Comparison of ENCODE assay signal across 8 cellular contexts in the genomic region with DNA sequence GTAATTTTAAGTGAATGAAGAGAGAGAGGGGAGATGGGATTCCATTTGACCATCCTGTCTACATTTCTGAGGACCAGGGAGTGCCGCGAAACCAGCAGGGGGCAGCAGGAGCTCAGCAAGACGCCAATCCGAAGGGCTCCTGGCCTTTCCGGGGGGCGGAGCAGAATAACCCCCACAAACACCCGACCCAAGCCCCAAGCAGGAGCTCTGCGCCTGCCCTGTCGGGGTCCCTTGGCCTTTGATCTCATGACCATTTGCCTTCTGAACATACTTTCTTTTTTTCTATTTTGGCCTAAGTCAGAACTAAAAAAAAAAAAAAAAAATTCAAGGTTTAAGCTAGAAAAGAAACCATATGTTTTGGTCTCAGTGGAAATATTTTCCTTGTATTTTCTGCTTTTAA. TPM values are rescaled to one million over a fixed set of nuclear protein-coding genes. Genes with fewer than 3 reads are reported as not detected.
DNase-seq lines count a peak whose midpoint lies in the region; TF ChIP-seq lines count a peak whose summit lies in the region.

No MANE protein-coding gene starts in this region.

- peak; percentile 72 to 81 (median 77) for TF ChIP-seq CTCF in tibial nerve (IDR thresholded peaks at IDR 0.05)

- no peaks in the 10 kb centered on the region for H3K36me3 ChIP-seq in trophoblast cell (ENCODE audit: control insufficient read depth in 1 of 2, insufficient read depth in 2 of 2, low read length in 2 of 2)
- H3K36me3 ChIP-seq in tibial nerve, result no peaks in the 10 kb centered on the region

- no CpG with 5 or more reads among the region's 9 CpGs for WGBS in trophoblast cell (ENCODE audit: extremely low coverage, insufficient coverage, insufficient read length)
- 1% methylated on average over 9 of the region's 9 CpGs for WGBS in tibial nerve, 2 donors

- no peak overlapping the region for H2AFZ ChIP-seq in trophoblast cell (ENCODE audit: insufficient read depth, low read length, poor library complexity)

- H3K4me1 ChIP-seq in trophoblast cell (ENCODE audit: control insufficient read depth in 1 of 2, insufficient read depth in 2 of 2, low read length in 2 of 2) (no peaks in the 10 kb centered on the region), tibial nerve (peaks cover 0 to 21% (median 6%) of the 10 kb centered on the region in 4 donors)

- no peak overlapping the region for H3K4me2 ChIP-seq in trophoblast cell (ENCODE audit: low read length)

- H2BK5ac ChIP-seq in trophoblast cell (ENCODE audit: low read depth, low read length, poor library complexity), result no peak overlapping the region

- H3K23ac ChIP-seq in trophoblast cell (ENCODE audit: low read length), result no peak overlapping the region

- no peak overlapping the region for H4K12ac ChIP-seq in trophoblast cell (ENCODE audit: low read depth, low read length)

- H3K9me3 ChIP-seq in trophoblast cell (ENCODE audit: insufficient read depth, low read depth, low read length) (no peaks in the 10 kb centered on the region), tibial nerve (no peaks in the 10 kb centered on the region)

- no peak overlapping the region for H3K9ac ChIP-seq in trophoblast cell (ENCODE audit: low read length)

- H3K27me3 ChIP-seq in trophoblast cell (ENCODE audit: insufficient read depth, low read length) (no peaks in the 10 kb centered on the region), tibial nerve (no peaks in the 10 kb centered on the region)

- no peak overlapping the region for H2BK120ac ChIP-seq in trophoblast cell (ENCODE audit: insufficient read depth, low read length, poor library complexity)

- H3K18ac ChIP-seq in trophoblast cell (ENCODE audit: low read length), result no peak overlapping the region

- H4K8ac ChIP-seq in trophoblast cell (ENCODE audit: low read depth, low read length), result no peak overlapping the region

- no peak overlapping the region for H3K27ac ChIP-seq in trophoblast cell (ENCODE audit: low read depth, low read length)
- H3K27ac ChIP-seq in tibial nerve, result peak overlapping the region in 1 of 4 donors; percentile 11

- TF ChIP-seq EP300 in tibial nerve (IDR thresholded peaks at IDR 0.05), result no peak

- DNase-seq in D341Med (ENCODE audit: low spot score) (peak; percentile 84), SK-MEL-5 (ENCODE audit: low read depth, low spot score) (peak; percentile 64), activated gamma-delta T cell treated with Interleukin-2 at 50 U/mL for 16 hours (peak; percentile 83), foreskin melanocyte (peak; percentile 42), trophoblast cell (peak; percentile 41 to 64), tibial nerve (ENCODE audit: low spot score in 2 of 2) (peak; percentile 49 to 75), NCI-H187 treated with DMSO at 0.1 percent for 48 hours (lab: John Stamatoyannopoulos, UW) (no peak)
- DNase-seq in Jurkat, Clone E6-1 (ENCODE audit: low read depth, low spot score), result peak; percentile 68

- H4K91ac ChIP-seq in trophoblast cell (ENCODE audit: low read depth, low read length), result no peak overlapping the region

- no peak overlapping the region for H2BK12ac ChIP-seq in trophoblast cell (ENCODE audit: low read length)

- H2AK5ac ChIP-seq in trophoblast cell (ENCODE audit: low read length), result no peak overlapping the region

- no peaks in the 10 kb centered on the region for H3K79me2 ChIP-seq in trophoblast cell (ENCODE audit: control insufficient read depth, insufficient read depth, low read length, poor library complexity)

- in situ Hi-C loops in SK-MEL-5 (cut with HindIII; ENCODE audit: low pct_unique_long_range_greater_than_20kb, low sequenced_read_pairs), result no loop called here

- TF ChIP-seq POLR2A in tibial nerve (IDR thresholded peaks at IDR 0.05), result no peak

- no peak overlapping the region; the same call in 1 of the 2 replicates for H3K4me3 ChIP-seq in Jurkat, Clone E6-1 (ENCODE audit: low read length)
- no peak overlapping the region for H3K4me3 ChIP-seq in trophoblast cell (ENCODE audit: low read depth, low read length)
- H3K4me3 ChIP-seq in tibial nerve, result no peak overlapping the region

- no peak overlapping the region for H3K4ac ChIP-seq in trophoblast cell (ENCODE audit: low read depth, low read length)

- H3K79me1 ChIP-seq in trophoblast cell (ENCODE audit: low read length), result no peaks in the 10 kb centered on the region

- no peak overlapping the region for H3K14ac ChIP-seq in trophoblast cell (ENCODE audit: low read length)

RNA-seq across cellular contexts. Expression of gene SCN2B, which starts 21.9 kb away (rescaled TPM):
- not detected for polyA plus RNA-seq in Jurkat, Clone E6-1 (2012; ENCODE audit: insufficient read depth, insufficient read length)
- total RNA-seq in SK-MEL-5 (2014; rRNA removed; shearing (Covaris generic)), result not detected in 2 replicates
- polyA plus RNA-seq in SK-MEL-5 (2015; cell fraction: cytosol; rRNA removed), result not detected in 2 replicates
- polyA plus RNA-seq in SK-MEL-5 (2015; cell fraction: nucleus; rRNA removed), result not detected in 2 replicates
- polyA plus RNA-seq in trophoblast cell (2013), result not detected in 2 replicates
- total RNA-seq in tibial nerve, result 1 to 10 TPM in 1 of 4 donors, under 1 TPM in 2, not detected in 1; 0.78 to 1.3 (median 0.87) TPM

RNA-seq across cellular contexts. Expression of gene JAML, which starts 26.4 kb away (rescaled TPM):
- 8.0 TPM for polyA plus RNA-seq in Jurkat, Clone E6-1 (2012; ENCODE audit: insufficient read depth, insufficient read length)
- total RNA-seq in SK-MEL-5 (2014; rRNA removed; shearing (Covaris generic)), result not detected in 2 replicates
- polyA plus RNA-seq in SK-MEL-5 (2015; cell fraction: cytosol; rRNA removed), result not detected in 2 replicates
- not detected in 2 replicates for polyA plus RNA-seq in SK-MEL-5 (2015; cell fraction: nucleus; rRNA removed)
- 0.11 and 0.19 TPM in 2 replicates for polyA plus RNA-seq in trophoblast cell (2013)
- 1 to 10 TPM in 3 of 4 donors, under 1 TPM in 1; 0.60 to 4.5 (median 3.9) TPM for total RNA-seq in tibial nerve

RNA-seq across cellular contexts. Expression of gene SCN4B, which starts 45.7 kb away (rescaled TPM):
- polyA plus RNA-seq in Jurkat, Clone E6-1 (2012; ENCODE audit: insufficient read depth, insufficient read length), result not detected
- total RNA-seq in SK-MEL-5 (2014; rRNA removed; shearing (Covaris generic)), result not detected in 2 replicates
- 0.04 and 0.06 TPM in 2 replicates for polyA plus RNA-seq in SK-MEL-5 (2015; cell fraction: cytosol; rRNA removed)
- not detected in 2 replicates for polyA plus RNA-seq in SK-MEL-5 (2015; cell fraction: nucleus; rRNA removed)
- 0.04 and 0.06 TPM in 2 replicates for polyA plus RNA-seq in trophoblast cell (2013)
- total RNA-seq in tibial nerve, result 1 to 10 TPM in 2 of 4 donors, under 1 TPM in 2; 0.66 to 4.1 (median 1.1) TPM

RNA-seq across cellular contexts. Expression of gene MPZL3, which starts 53.8 kb away (rescaled TPM):
- 0.73 TPM for polyA plus RNA-seq in Jurkat, Clone E6-1 (2012; ENCODE audit: insufficient read depth, insufficient read length)
- total RNA-seq in SK-MEL-5 (2014; rRNA removed; shearing (Covaris generic)), result not detected in 2 replicates
- polyA plus RNA-seq in SK-MEL-5 (2015; cell fraction: cytosol; rRNA removed), result 0.03 TPM in 1 of 2 replicates, not detected in the other
- polyA plus RNA-seq in SK-MEL-5 (2015; cell fraction: nucleus; rRNA removed), result not detected in 2 replicates
- polyA plus RNA-seq in trophoblast cell (2013), result 1.5 and 1.8 TPM in 2 replicates
- total RNA-seq in tibial nerve, result 1 to 10 TPM in 3 of 4 donors, under 1 TPM in 1; 0.87 to 3.1 (median 1.9) TPM
